In genomic region chr2:137935591-137935990, GRCh38 we compare ENCODE assay signal across 2 cellular contexts.
TF ChIP-seq lines count a peak whose summit lies in the region.

No MANE protein-coding gene starts in this region.

TF ChIP-seq in IMR-90, 13 proteins besides CTCF, POLR2A, EP300 and RAD21 (continued from another document):
- TF ChIP-seq ELK1 (IDR thresholded peaks at IDR 0.05; ENCODE audit: borderline replicate concordance, low read depth, low read length) = no peak
- no peak for TF ChIP-seq RCOR1 (IDR thresholded peaks at IDR 0.05; ENCODE audit: insufficient replicate concordance, low read length)
- no peak for TF ChIP-seq MAFK (IDR thresholded peaks at IDR 0.05; ENCODE audit: low read depth, low read length)
- TF ChIP-seq MXI1 (IDR thresholded peaks at IDR 0.05; ENCODE audit: borderline replicate concordance, low read depth, low read length) = no peak
- TF ChIP-seq MAZ (IDR thresholded peaks at IDR 0.05; ENCODE audit: borderline replicate concordance, low read depth, low read length) = no peak
- TF ChIP-seq SMC3 (IDR thresholded peaks at IDR 0.05; ENCODE audit: low read depth, low read length) = no peak
- no peak for TF ChIP-seq CHD1 (IDR thresholded peaks at IDR 0.05; ENCODE audit: low read depth, low read length)
- TF ChIP-seq FOS (IDR thresholded peaks at IDR 0.05; ENCODE audit: low read depth, low read length) = no peak
- TF ChIP-seq BHLHE40 (IDR thresholded peaks at IDR 0.05; ENCODE audit: low read depth, low read length) = no peak
- TF ChIP-seq RFX5 (IDR thresholded peaks at IDR 0.05; ENCODE audit: low read depth, low read length) = no peak

TF ChIP-seq in SK-N-SH treated with all-trans-retinoic acid at 6 μM for 48 hours, 23 proteins besides CTCF, POLR2A, EP300 and RAD21 (continued from another document):
- TF ChIP-seq CREB5 (CRISPR knock-in tag; IDR thresholded peaks at IDR 0.05; ENCODE audit: low read depth) = no peak
- TF ChIP-seq ZNF70 (CRISPR knock-in tag; IDR thresholded peaks at IDR 0.05) = no peak
- no peak for TF ChIP-seq TCF4 (CRISPR knock-in tag; IDR thresholded peaks at IDR 0.05; ENCODE audit: borderline replicate concordance)
- TF ChIP-seq ZNF8 (CRISPR knock-in tag; IDR thresholded peaks at IDR 0.05) = no peak
- no peak for TF ChIP-seq SNAI2 (CRISPR knock-in tag; IDR thresholded peaks at IDR 0.05)
- no peak for TF ChIP-seq CSRNP3 (CRISPR knock-in tag; IDR thresholded peaks at IDR 0.05)
- no peak for TF ChIP-seq ESRRG (CRISPR knock-in tag; IDR thresholded peaks at IDR 0.05)
- no peak for TF ChIP-seq BACH2 (CRISPR knock-in tag; IDR thresholded peaks at IDR 0.05; ENCODE audit: borderline replicate concordance)
- no peak for TF ChIP-seq ISL1 (CRISPR knock-in tag; IDR thresholded peaks at IDR 0.05)
- TF ChIP-seq GLIS3 (CRISPR knock-in tag; IDR thresholded peaks at IDR 0.05) = no peak
- no peak for TF ChIP-seq PATZ1 (CRISPR knock-in tag; IDR thresholded peaks at IDR 0.05; ENCODE audit: borderline replicate concordance)
- no peak for TF ChIP-seq POU6F1 (CRISPR knock-in tag; IDR thresholded peaks at IDR 0.05; ENCODE audit: borderline replicate concordance, low read depth)
- TF ChIP-seq TOX (CRISPR knock-in tag; IDR thresholded peaks at IDR 0.05; ENCODE audit: borderline replicate concordance) = no peak
- no peak for TF ChIP-seq ARNTL (CRISPR knock-in tag; IDR thresholded peaks at IDR 0.05; ENCODE audit: borderline replicate concordance, low read depth)
- no peak for TF ChIP-seq RARB (CRISPR knock-in tag; IDR thresholded peaks at IDR 0.05)
